Comparison of ENCODE assay signal across 1 cellular context in the genomic region with DNA sequence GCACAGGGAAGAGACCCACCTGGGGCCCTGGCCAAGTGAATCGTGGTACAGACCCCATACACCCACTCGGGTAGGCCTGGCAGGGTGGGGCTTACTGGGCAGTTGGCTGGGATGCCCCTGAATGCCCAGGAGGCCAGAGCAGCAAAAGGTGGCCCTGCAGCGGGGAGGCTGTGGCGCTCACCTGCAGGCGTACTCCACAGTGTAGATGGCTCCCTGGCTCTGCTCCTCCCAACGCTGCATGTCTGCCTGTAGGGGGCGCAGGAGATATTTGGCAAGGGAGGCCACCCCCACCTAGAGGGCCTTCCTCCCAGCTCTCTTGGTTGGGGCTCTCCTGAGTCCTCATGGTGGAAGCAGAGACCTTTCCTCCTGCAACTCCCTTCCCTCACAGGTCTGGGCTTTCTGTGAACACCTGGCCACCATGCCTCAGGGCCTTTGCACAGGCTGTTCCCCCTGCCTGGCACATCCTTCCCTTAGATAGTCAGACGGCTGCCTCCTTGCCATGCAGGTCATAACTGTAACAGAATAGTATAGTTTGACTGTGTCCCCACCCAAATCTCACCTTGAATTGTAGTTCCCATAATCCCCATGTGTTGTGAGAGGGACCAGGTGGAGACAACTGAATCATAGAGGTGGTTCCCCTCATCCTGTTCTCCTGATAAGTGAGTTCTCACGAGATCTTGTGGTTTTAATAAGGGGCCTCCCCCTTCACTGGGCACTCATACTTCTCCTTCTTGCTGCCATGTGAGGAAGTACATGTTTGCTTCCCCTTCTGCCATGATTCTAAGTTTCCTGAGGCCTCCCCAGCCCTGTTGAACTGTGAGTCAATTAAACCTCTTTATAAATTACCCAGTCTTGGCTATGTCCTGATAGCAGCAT.
TF ChIP-seq lines count a peak whose summit lies in the region.

No MANE protein-coding gene starts in this region.

TF ChIP-seq in HepG2, 621 proteins besides CTCF, POLR2A, EP300 and RAD21 (continued from another document and continues in another):
- TF ChIP-seq, protein P1, sequence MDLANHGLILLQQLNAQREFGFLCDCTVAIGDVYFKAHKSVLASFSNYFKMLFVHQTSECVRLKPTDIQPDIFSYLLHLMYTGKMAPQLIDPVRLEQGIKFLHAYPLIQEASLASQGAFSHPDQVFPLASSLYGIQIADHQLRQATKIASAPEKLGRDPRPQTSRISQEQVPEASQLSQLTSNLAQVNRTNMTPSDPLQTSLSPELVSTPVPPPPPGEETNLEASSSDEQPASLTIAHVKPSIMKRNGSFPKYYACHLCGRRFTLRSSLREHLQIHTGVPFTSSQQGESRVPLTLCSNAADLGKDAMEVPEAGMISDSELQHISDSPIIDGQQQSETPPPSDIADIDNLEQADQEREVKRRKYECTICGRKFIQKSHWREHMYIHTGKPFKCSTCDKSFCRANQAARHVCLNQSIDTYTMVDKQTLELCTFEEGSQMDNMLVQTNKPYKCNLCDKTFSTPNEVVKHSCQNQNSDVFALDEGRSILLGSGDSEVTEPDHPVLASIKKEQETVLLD (CRISPR knock-in tag; IDR thresholded peaks at IDR 0.05; ENCODE audit: low read depth), result no peak
- TF ChIP-seq HNRNPLL (IDR thresholded peaks at IDR 0.05; ENCODE audit: low read depth, low read length, poor library complexity, severe bottlenecking), result no peak
- peak; percentile 99 for TF ChIP-seq TEAD3 (CRISPR knock-in tag; optimal IDR thresholded peaks at IDR 0.05; ENCODE audit: borderline replicate concordance)
- TF ChIP-seq SALL2 (CRISPR knock-in tag; IDR thresholded peaks at IDR 0.05), result no peak
- TF ChIP-seq ELF3 (CRISPR knock-in tag; IDR thresholded peaks at IDR 0.05), result no peak
- no peak for TF ChIP-seq MTF1 (CRISPR knock-in tag; IDR thresholded peaks at IDR 0.05)
- no peak for TF ChIP-seq SP1 (IDR thresholded peaks at IDR 0.05)
- TF ChIP-seq SP1 (CRISPR knock-in tag; IDR thresholded peaks at IDR 0.05), result peak; percentile 37; the same call in 1 of the 2 replicates
- TF ChIP-seq, protein P2, sequence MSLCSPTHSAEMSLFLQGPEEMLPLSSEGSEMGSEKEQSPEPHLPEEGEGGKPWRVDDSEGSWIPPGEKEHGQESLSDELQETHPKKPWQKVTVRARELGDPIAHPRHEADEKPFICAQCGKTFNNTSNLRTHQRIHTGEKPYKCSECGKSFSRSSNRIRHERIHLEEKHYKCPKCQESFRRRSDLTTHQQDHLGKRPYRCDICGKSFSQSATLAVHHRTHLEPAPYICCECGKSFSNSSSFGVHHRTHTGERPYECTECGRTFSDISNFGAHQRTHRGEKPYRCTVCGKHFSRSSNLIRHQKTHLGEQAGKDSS (CRISPR knock-in tag; IDR thresholded peaks at IDR 0.05; ENCODE audit: borderline replicate concordance, low read depth), result no peak
- no peak for TF ChIP-seq ATF1 (CRISPR knock-in tag; IDR thresholded peaks at IDR 0.05)
- TF ChIP-seq PAF1 (CRISPR knock-in tag; IDR thresholded peaks at IDR 0.05), result no peak
- TF ChIP-seq NFIB (CRISPR knock-in tag; IDR thresholded peaks at IDR 0.05; ENCODE audit: borderline replicate concordance), result no peak
- TF ChIP-seq, protein P3, sequence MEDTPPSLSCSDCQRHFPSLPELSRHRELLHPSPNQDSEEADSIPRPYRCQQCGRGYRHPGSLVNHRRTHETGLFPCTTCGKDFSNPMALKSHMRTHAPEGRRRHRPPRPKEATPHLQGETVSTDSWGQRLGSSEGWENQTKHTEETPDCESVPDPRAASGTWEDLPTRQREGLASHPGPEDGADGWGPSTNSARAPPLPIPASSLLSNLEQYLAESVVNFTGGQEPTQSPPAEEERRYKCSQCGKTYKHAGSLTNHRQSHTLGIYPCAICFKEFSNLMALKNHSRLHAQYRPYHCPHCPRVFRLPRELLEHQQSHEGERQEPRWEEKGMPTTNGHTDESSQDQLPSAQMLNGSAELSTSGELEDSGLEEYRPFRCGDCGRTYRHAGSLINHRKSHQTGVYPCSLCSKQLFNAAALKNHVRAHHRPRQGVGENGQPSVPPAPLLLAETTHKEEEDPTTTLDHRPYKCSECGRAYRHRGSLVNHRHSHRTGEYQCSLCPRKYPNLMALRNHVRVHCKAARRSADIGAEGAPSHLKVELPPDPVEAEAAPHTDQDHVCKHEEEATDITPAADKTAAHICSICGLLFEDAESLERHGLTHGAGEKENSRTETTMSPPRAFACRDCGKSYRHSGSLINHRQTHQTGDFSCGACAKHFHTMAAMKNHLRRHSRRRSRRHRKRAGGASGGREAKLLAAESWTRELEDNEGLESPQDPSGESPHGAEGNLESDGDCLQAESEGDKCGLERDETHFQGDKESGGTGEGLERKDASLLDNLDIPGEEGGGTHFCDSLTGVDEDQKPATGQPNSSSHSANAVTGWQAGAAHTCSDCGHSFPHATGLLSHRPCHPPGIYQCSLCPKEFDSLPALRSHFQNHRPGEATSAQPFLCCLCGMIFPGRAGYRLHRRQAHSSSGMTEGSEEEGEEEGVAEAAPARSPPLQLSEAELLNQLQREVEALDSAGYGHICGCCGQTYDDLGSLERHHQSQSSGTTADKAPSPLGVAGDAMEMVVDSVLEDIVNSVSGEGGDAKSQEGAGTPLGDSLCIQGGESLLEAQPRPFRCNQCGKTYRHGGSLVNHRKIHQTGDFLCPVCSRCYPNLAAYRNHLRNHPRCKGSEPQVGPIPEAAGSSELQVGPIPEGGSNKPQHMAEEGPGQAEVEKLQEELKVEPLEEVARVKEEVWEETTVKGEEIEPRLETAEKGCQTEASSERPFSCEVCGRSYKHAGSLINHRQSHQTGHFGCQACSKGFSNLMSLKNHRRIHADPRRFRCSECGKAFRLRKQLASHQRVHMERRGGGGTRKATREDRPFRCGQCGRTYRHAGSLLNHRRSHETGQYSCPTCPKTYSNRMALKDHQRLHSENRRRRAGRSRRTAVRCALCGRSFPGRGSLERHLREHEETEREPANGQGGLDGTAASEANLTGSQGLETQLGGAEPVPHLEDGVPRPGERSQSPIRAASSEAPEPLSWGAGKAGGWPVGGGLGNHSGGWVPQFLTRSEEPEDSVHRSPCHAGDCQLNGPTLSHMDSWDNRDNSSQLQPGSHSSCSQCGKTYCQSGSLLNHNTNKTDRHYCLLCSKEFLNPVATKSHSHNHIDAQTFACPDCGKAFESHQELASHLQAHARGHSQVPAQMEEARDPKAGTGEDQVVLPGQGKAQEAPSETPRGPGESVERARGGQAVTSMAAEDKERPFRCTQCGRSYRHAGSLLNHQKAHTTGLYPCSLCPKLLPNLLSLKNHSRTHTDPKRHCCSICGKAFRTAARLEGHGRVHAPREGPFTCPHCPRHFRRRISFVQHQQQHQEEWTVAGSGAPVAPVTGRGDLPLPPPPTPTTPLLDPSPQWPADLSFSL (CRISPR knock-in tag; IDR thresholded peaks at IDR 0.05), result no peak
- no peak for TF ChIP-seq ELF4 (CRISPR knock-in tag; IDR thresholded peaks at IDR 0.05; ENCODE audit: borderline replicate concordance)
- no peak for TF ChIP-seq DMAP1 (CRISPR knock-in tag; IDR thresholded peaks at IDR 0.05)
- no peak for TF ChIP-seq ZNF34 (CRISPR knock-in tag; IDR thresholded peaks at IDR 0.05; ENCODE audit: borderline replicate concordance)
- TF ChIP-seq, protein P4, sequence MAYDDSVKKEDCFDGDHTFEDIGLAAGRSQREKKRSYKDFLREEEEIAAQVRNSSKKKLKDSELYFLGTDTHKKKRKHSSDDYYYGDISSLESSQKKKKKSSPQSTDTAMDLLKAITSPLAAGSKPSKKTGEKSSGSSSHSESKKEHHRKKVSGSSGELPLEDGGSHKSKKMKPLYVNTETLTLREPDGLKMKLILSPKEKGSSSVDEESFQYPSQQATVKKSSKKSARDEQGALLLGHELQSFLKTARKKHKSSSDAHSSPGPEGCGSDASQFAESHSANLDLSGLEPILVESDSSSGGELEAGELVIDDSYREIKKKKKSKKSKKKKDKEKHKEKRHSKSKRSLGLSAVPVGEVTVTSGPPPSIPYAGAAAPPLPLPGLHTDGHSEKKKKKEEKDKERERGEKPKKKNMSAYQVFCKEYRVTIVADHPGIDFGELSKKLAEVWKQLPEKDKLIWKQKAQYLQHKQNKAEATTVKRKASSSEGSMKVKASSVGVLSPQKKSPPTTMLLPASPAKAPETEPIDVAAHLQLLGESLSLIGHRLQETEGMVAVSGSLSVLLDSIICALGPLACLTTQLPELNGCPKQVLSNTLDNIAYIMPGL (CRISPR knock-in tag; IDR thresholded peaks at IDR 0.05; ENCODE audit: borderline replicate concordance in 1 of 2, low read depth in 1 of 2), result peak in 1 of 2 experiments; percentile 65; a peak in 3 of 4 replicates
- peak; percentile 29; the same call in 1 of the 2 replicates for TF ChIP-seq SAP130 (CRISPR knock-in tag; IDR thresholded peaks at IDR 0.05; ENCODE audit: low read depth)
- TF ChIP-seq, protein P5, sequence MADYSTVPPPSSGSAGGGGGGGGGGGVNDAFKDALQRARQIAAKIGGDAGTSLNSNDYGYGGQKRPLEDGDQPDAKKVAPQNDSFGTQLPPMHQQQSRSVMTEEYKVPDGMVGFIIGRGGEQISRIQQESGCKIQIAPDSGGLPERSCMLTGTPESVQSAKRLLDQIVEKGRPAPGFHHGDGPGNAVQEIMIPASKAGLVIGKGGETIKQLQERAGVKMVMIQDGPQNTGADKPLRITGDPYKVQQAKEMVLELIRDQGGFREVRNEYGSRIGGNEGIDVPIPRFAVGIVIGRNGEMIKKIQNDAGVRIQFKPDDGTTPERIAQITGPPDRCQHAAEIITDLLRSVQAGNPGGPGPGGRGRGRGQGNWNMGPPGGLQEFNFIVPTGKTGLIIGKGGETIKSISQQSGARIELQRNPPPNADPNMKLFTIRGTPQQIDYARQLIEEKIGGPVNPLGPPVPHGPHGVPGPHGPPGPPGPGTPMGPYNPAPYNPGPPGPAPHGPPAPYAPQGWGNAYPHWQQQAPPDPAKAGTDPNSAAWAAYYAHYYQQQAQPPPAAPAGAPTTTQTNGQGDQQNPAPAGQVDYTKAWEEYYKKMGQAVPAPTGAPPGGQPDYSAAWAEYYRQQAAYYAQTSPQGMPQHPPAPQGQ (CRISPR knock-in tag; IDR thresholded peaks at IDR 0.05; ENCODE audit: borderline replicate concordance), result no peak
- no peak for TF ChIP-seq DPF2 (CRISPR knock-in tag; IDR thresholded peaks at IDR 0.05; ENCODE audit: borderline replicate concordance, low read depth)
- TF ChIP-seq, protein P6, sequence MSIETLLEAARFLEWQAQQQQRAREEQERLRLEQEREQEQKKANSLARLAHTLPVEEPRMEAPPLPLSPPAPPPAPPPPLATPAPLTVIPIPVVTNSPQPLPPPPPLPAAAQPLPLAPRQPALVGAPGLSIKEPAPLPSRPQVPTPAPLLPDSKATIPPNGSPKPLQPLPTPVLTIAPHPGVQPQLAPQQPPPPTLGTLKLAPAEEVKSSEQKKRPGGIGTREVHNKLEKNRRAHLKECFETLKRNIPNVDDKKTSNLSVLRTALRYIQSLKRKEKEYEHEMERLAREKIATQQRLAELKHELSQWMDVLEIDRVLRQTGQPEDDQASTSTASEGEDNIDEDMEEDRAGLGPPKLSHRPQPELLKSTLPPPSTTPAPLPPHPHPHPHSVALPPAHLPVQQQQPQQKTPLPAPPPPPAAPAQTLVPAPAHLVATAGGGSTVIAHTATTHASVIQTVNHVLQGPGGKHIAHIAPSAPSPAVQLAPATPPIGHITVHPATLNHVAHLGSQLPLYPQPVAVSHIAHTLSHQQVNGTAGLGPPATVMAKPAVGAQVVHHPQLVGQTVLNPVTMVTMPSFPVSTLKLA (IDR thresholded peaks at IDR 0.05), result no peak
- TF ChIP-seq, protein P7, sequence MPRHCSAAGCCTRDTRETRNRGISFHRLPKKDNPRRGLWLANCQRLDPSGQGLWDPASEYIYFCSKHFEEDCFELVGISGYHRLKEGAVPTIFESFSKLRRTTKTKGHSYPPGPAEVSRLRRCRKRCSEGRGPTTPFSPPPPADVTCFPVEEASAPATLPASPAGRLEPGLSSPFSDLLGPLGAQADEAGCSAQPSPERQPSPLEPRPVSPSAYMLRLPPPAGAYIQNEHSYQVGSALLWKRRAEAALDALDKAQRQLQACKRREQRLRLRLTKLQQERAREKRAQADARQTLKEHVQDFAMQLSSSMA (CRISPR knock-in tag; IDR thresholded peaks at IDR 0.05), result no peak
- TF ChIP-seq PPARG (CRISPR knock-in tag; conservative IDR thresholded peaks at IDR 0.05), result no peak
- no peak for TF ChIP-seq ZEB1 (IDR thresholded peaks at IDR 0.05; ENCODE audit: insufficient replicate concordance, low read depth)
- TF ChIP-seq HCFC1 (IDR thresholded peaks at IDR 0.05; ENCODE audit: low read depth, low read length), result no peak
- no peak for TF ChIP-seq CCAR2 (optimal IDR thresholded peaks at IDR 0.05; ENCODE audit: low read depth, low read length)
- TF ChIP-seq SMYD3 (CRISPR knock-in tag; IDR thresholded peaks at IDR 0.05), result no peak
- 0 out of 2 replicates have a peak, but pooled peaks have one; percentile 57 for TF ChIP-seq HNRNPL (IDR thresholded peaks at IDR 0.05; ENCODE audit: low read depth, low read length)
- TF ChIP-seq XBP1 (CRISPR knock-in tag; IDR thresholded peaks at IDR 0.05), result no peak
- TF ChIP-seq, protein P8, sequence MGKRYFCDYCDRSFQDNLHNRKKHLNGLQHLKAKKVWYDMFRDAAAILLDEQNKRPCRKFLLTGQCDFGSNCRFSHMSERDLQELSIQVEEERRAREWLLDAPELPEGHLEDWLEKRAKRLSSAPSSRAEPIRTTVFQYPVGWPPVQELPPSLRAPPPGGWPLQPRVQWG (CRISPR knock-in tag; IDR thresholded peaks at IDR 0.05; ENCODE audit: borderline replicate concordance, low read depth), result no peak
- no peak for TF ChIP-seq POGZ (CRISPR knock-in tag; IDR thresholded peaks at IDR 0.05)
- TF ChIP-seq NR3C1 (CRISPR knock-in tag; IDR thresholded peaks at IDR 0.05), result no peak
- peak; percentile 30; the same call in 1 of the 2 replicates for TF ChIP-seq SP5 (CRISPR knock-in tag; IDR thresholded peaks at IDR 0.05; ENCODE audit: borderline replicate concordance, low read depth)
- TF ChIP-seq KDM1A (CRISPR knock-in tag; IDR thresholded peaks at IDR 0.05), result no peak
- TF ChIP-seq, protein P9, sequence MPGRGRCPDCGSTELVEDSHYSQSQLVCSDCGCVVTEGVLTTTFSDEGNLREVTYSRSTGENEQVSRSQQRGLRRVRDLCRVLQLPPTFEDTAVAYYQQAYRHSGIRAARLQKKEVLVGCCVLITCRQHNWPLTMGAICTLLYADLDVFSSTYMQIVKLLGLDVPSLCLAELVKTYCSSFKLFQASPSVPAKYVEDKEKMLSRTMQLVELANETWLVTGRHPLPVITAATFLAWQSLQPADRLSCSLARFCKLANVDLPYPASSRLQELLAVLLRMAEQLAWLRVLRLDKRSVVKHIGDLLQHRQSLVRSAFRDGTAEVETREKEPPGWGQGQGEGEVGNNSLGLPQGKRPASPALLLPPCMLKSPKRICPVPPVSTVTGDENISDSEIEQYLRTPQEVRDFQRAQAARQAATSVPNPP (CRISPR knock-in tag; IDR thresholded peaks at IDR 0.05), result no peak
- no peak for TF ChIP-seq IKZF4 (CRISPR knock-in tag; IDR thresholded peaks at IDR 0.05; ENCODE audit: borderline replicate concordance, low read depth, not compliant biosample characterization)
- TF ChIP-seq ZNF724P (CRISPR knock-in tag; IDR thresholded peaks at IDR 0.05; ENCODE audit: borderline replicate concordance), result no peak
- no peak for TF ChIP-seq ZNF883 (CRISPR knock-in tag; IDR thresholded peaks at IDR 0.05; ENCODE audit: not compliant biosample characterization)
- TF ChIP-seq MAZ (IDR thresholded peaks at IDR 0.05; ENCODE audit: borderline replicate concordance, low read depth, low read length), result peak; percentile 64; the same call in 1 of the 2 replicates
- TF ChIP-seq MAZ (CRISPR knock-in tag; IDR thresholded peaks at IDR 0.05; ENCODE audit: low read depth), result 0 out of 2 replicates have a peak, but pooled peaks have one; percentile 40
